15 cellular contexts compared by ENCODE assay signal in genomic region chr6:38259736-38260135, GRCh38.
DNase-seq lines count a peak whose midpoint lies in the region; ATAC-seq and TF ChIP-seq lines count a peak whose summit lies in the region.
"Had no signal": no experiment of that assay in that cellular context is flagged by ENCODE, and none has a peak within 500 bp of the region (broad histone marks: within the 10 kb centered on the region; RNA-seq: fewer than 3 reads in every experiment).

No MANE protein-coding gene starts in this region.

- H3K4me1 ChIP-seq in SJSA1 (replicated peaks) (peaks cover 57% of the 10 kb centered on the region), hepatocyte (ENCODE audit: insufficient read depth) (peaks cover 10% of the 10 kb centered on the region)

- peak overlapping the region; percentile 76 for H3K27ac Mint-ChIP-seq in stimulated activated naive CD8-positive, alpha-beta T cell treated with anti-CD3 and anti-CD28 coated beads, Interleukin-15, Interleukin-2, amounts not matched to agents 100 ng/mL and 50 ng/mL, for 24 hours
- H3K27ac Mint-ChIP-seq: activated CD4-positive, alpha-beta memory T cell treated with anti-CD3 and anti-CD28 coated beads for 36 hours; memory B cell had no signal

- no peak for DNase-seq in activated T-cell treated with anti-CD3 and anti-CD28 coated beads, Interleukin-2, amount 50 U/mL, for 4 hours
- DNase-seq in activated T-cell treated with anti-CD3 and anti-CD28 coated beads, Interleukin-2, amount 50 U/mL, for 48 hours, result no peak
- DNase-seq in SJSA1 (ENCODE audit: low read depth in 1 of 2, low spot score in 2 of 2), result peak in 1 of 2 experiments; percentile 49
- DNase-seq in epithelial cell of prostate (ENCODE audit: low read depth, low spot score), result no peak
- no peak for DNase-seq in hepatocyte (ENCODE audit: low spot score)
- no peak for DNase-seq in NCI-H2081 (lab: John Stamatoyannopoulos, UW)
- no peak for DNase-seq in iPS-NIHi7 (ENCODE audit: extremely low spot score)
- DNase-seq: activated CD4-positive, alpha-beta memory T cell treated with anti-CD3 and anti-CD28 coated beads for 36 hours; adrenal gland; effector memory CD4-positive, alpha-beta T cell; KG1; NCI-H1930; nucleus accumbens had no signal

- H3K36me3 ChIP-seq in SJSA1, result 0 out of 2 replicates have a peak, but pooled peaks cover 3% of the 10 kb centered on the region
- peaks cover 3% of the 10 kb centered on the region for H3K36me3 ChIP-seq in hepatocyte (replicated peaks; ENCODE audit: insufficient read depth, low read depth)
- H3K36me3 ChIP-seq: adrenal gland had no signal

- H3K36me3 Mint-ChIP-seq in activated T-cell treated with anti-CD3 and anti-CD28 coated beads, Interleukin-2, amount 50 U/mL, for 4 hours (ENCODE audit: insufficient read depth), result peaks cover 37% of the 10 kb centered on the region
- H3K36me3 Mint-ChIP-seq in stimulated activated naive CD8-positive, alpha-beta T cell treated with anti-CD3 and anti-CD28 coated beads, Interleukin-15, Interleukin-2, amounts not matched to agents 100 ng/mL and 50 ng/mL, for 24 hours (ENCODE audit: low read depth), result peaks cover 30% of the 10 kb centered on the region

- H3K9me2 ChIP-seq in hepatocyte (replicated peaks; ENCODE audit: insufficient read depth), result no peaks in the 10 kb centered on the region

- WGBS in hepatocyte (ENCODE audit: low lambda C conversion rate, missing lambda C conversion rate), result 97% methylated on average over 2 of the region's 2 CpGs

- H2AFZ ChIP-seq in hepatocyte, result no peak overlapping the region

- H3K27ac ChIP-seq in SJSA1 (peak overlapping the region; percentile 98), epithelial cell of prostate (peak overlapping the region; percentile 50), hepatocyte (no peak overlapping the region)
- H3K27ac ChIP-seq: adrenal gland had no signal

- no peaks in the 10 kb centered on the region for H3K9me3 ChIP-seq in SJSA1 (replicated peaks)
- no peaks in the 10 kb centered on the region for H3K9me3 ChIP-seq in hepatocyte (ENCODE audit: low read depth)
- H3K9me3 ChIP-seq: adrenal gland had no signal

- ATAC-seq in activated T-cell treated with anti-CD3 and anti-CD28 coated beads, Interleukin-2, amount 50 U/mL, for 4 hours, result peak; percentile 66 to 79

- H3K4me2 ChIP-seq in hepatocyte, result no peak overlapping the region

- no peak for TF ChIP-seq CTCF in hepatocyte (IDR thresholded peaks at IDR 0.05; ENCODE audit: poor library complexity)

- H3K4me3 ChIP-seq in SJSA1 (no peak overlapping the region), hepatocyte (no peak overlapping the region)
- H3K4me3 ChIP-seq: adrenal gland had no signal

- H3K27me3 ChIP-seq in SJSA1 (replicated peaks) (no peaks in the 10 kb centered on the region), hepatocyte (no peaks in the 10 kb centered on the region)
- H3K27me3 ChIP-seq: adrenal gland had no signal

- no peaks in the 10 kb centered on the region for H3K79me2 ChIP-seq in hepatocyte

- no peaks in the 10 kb centered on the region for H3K27me3 Mint-ChIP-seq in activated T-cell treated with anti-CD3 and anti-CD28 coated beads, Interleukin-2, amount 50 U/mL, for 4 hours (ENCODE audit: low read depth)
- H3K27me3 Mint-ChIP-seq in stimulated activated naive CD8-positive, alpha-beta T cell treated with anti-CD3 and anti-CD28 coated beads, Interleukin-15, Interleukin-2, amounts not matched to agents 100 ng/mL and 50 ng/mL, for 24 hours, result no peaks in the 10 kb centered on the region
- H3K27me3 Mint-ChIP-seq: activated CD4-positive, alpha-beta memory T cell treated with anti-CD3 and anti-CD28 coated beads for 36 hours; memory B cell had no signal

- no peaks in the 10 kb centered on the region for H4K20me1 ChIP-seq in hepatocyte (ENCODE audit: insufficient read depth, poor library complexity, severe bottlenecking)

- H3K4me3 Mint-ChIP-seq in activated T-cell treated with anti-CD3 and anti-CD28 coated beads, Interleukin-2, amount 50 U/mL, for 4 hours, result no peak overlapping the region
- H3K4me3 Mint-ChIP-seq in stimulated activated naive CD8-positive, alpha-beta T cell treated with anti-CD3 and anti-CD28 coated beads, Interleukin-15, Interleukin-2, amounts not matched to agents 100 ng/mL and 50 ng/mL, for 24 hours, result no peak overlapping the region
- H3K4me3 Mint-ChIP-seq: activated CD4-positive, alpha-beta memory T cell treated with anti-CD3 and anti-CD28 coated beads for 36 hours; memory B cell had no signal

- H3K4me1 Mint-ChIP-seq in activated T-cell treated with anti-CD3 and anti-CD28 coated beads, Interleukin-2, amount 50 U/mL, for 4 hours (ENCODE audit: low read depth), result peaks cover 27% of the 10 kb centered on the region
- peaks cover 38% of the 10 kb centered on the region for H3K4me1 Mint-ChIP-seq in stimulated activated naive CD8-positive, alpha-beta T cell treated with anti-CD3 and anti-CD28 coated beads, Interleukin-15, Interleukin-2, amounts not matched to agents 100 ng/mL and 50 ng/mL, for 24 hours (ENCODE audit: low read depth)

- peaks cover 5% of the 10 kb centered on the region for H3K9me3 Mint-ChIP-seq in activated T-cell treated with anti-CD3 and anti-CD28 coated beads, Interleukin-2, amount 50 U/mL, for 4 hours
- H3K9me3 Mint-ChIP-seq in stimulated activated naive CD8-positive, alpha-beta T cell treated with anti-CD3 and anti-CD28 coated beads, Interleukin-15, Interleukin-2, amounts not matched to agents 100 ng/mL and 50 ng/mL, for 24 hours, result peaks cover 3% of the 10 kb centered on the region
- H3K9me3 Mint-ChIP-seq: activated CD4-positive, alpha-beta memory T cell treated with anti-CD3 and anti-CD28 coated beads for 36 hours had no signal
